Comparison of ENCODE assay signal across 1 cellular context in the genomic region with DNA sequence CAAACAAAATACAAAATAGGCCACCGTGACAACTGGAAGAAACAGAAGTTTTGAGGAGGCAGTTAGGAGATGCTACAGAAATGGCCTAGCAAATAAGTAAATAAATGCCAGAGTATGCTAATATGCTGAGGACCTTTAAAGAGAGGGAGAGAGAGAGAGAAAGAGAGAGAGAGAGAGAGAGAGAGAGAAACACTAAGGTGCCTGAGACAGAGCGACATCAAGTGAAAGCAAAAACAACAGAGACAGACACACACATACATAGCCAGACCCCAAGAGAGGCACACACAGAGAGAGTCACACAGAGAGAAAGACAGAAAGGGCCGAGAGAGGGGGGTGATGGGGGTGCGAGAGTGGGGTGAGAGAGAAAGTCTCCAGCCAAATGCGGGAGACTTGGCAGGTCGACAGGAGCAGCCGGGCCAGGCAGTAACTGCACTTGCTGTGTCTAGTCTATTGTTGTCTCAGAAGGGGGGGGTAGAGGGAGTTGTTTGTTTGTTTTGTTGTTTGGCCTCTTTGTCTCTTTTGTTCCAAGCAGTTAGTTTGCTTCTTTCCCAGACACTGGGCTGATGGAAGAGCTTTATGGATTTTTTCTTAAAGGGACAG.
TF ChIP-seq lines count a peak whose summit lies in the region.

No MANE protein-coding gene starts in this region.

TF ChIP-seq in HEK293, 187 proteins besides CTCF, POLR2A, EP300 and RAD21 (continued from another document):
- TF ChIP-seq ZNF239 (tag by site-specific recombination; IDR thresholded peaks at IDR 0.05) (no peak), ZNF114 (tag by site-specific recombination; IDR thresholded peaks at IDR 0.05) (no peak), ZNF747 (tag by site-specific recombination; IDR thresholded peaks at IDR 0.05) (no peak), ZNF707 (tag by site-specific recombination; IDR thresholded peaks at IDR 0.05) (no peak), ZNF274 (IDR thresholded peaks at IDR 0.05; ENCODE audit: low read length) (no peak), ZNF274 (tag by site-specific recombination; IDR thresholded peaks at IDR 0.05; ENCODE audit: borderline replicate concordance) (no peak), ZNF362 (tag by site-specific recombination; IDR thresholded peaks at IDR 0.05) (no peak), ZNF654 (tag by site-specific recombination; IDR thresholded peaks at IDR 0.05; ENCODE audit: low read depth) (no peak), ZNF792 (tag by site-specific recombination; IDR thresholded peaks at IDR 0.05) (no peak), ZNF157 (tag by site-specific recombination; IDR thresholded peaks at IDR 0.05) (no peak), ZNF501 (tag by site-specific recombination; IDR thresholded peaks at IDR 0.05) (no peak), PRDM1 (tag by site-specific recombination; IDR thresholded peaks at IDR 0.05) (0 out of 2 replicates have a peak, but pooled peaks have one; percentile 20), ZNF48 (tag by site-specific recombination; IDR thresholded peaks at IDR 0.05) (no peak), ZNF37A (tag by site-specific recombination; IDR thresholded peaks at IDR 0.05) (no peak), ZNF23 (tag by site-specific recombination; IDR thresholded peaks at IDR 0.05; ENCODE audit: borderline replicate concordance) (no peak), ZNF692 (tag by site-specific recombination; IDR thresholded peaks at IDR 0.05) (no peak)
- TF ChIP-seq, protein P1, sequence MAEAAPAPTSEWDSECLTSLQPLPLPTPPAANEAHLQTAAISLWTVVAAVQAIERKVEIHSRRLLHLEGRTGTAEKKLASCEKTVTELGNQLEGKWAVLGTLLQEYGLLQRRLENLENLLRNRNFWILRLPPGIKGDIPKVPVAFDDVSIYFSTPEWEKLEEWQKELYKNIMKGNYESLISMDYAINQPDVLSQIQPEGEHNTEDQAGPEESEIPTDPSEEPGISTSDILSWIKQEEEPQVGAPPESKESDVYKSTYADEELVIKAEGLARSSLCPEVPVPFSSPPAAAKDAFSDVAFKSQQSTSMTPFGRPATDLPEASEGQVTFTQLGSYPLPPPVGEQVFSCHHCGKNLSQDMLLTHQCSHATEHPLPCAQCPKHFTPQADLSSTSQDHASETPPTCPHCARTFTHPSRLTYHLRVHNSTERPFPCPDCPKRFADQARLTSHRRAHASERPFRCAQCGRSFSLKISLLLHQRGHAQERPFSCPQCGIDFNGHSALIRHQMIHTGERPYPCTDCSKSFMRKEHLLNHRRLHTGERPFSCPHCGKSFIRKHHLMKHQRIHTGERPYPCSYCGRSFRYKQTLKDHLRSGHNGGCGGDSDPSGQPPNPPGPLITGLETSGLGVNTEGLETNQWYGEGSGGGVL (tag by site-specific recombination; IDR thresholded peaks at IDR 0.05): 0 out of 2 replicates have a peak, but pooled peaks have one; percentile 9
